1 cellular context compared by ENCODE assay signal in genomic region chr22:21652547-21653545, GRCh38.
TF ChIP-seq lines count a peak whose summit lies in the region.

No MANE protein-coding gene starts in this region.

TF ChIP-seq in HepG2, 621 proteins besides CTCF, POLR2A, EP300 and RAD21 (continued from another document):
- TF ChIP-seq ZXDC (CRISPR knock-in tag; IDR thresholded peaks at IDR 0.05), result no peak
- TF ChIP-seq RNF2 (conservative IDR thresholded peaks at IDR 0.05; ENCODE audit: low read depth), result no peak
- no peak for TF ChIP-seq ATF2 (CRISPR knock-in tag; IDR thresholded peaks at IDR 0.05)
- TF ChIP-seq SUZ12 (IDR thresholded peaks at IDR 0.05; ENCODE audit: low read depth, low read length), result no peak
- no peak for TF ChIP-seq HNRNPH1 (optimal IDR thresholded peaks at IDR 0.05; ENCODE audit: low read depth, low read length)
- no peak for TF ChIP-seq KLF12 (CRISPR knock-in tag; IDR thresholded peaks at IDR 0.05; ENCODE audit: borderline replicate concordance)
- TF ChIP-seq ATRX (CRISPR knock-in tag; IDR thresholded peaks at IDR 0.05; ENCODE audit: borderline replicate concordance), result no peak
- no peak for TF ChIP-seq ZNF773 (CRISPR knock-in tag; IDR thresholded peaks at IDR 0.05; ENCODE audit: borderline replicate concordance)
- no peak for TF ChIP-seq ZMYM4 (CRISPR knock-in tag; IDR thresholded peaks at IDR 0.05)
- no peak for TF ChIP-seq AKNA (CRISPR knock-in tag; IDR thresholded peaks at IDR 0.05; ENCODE audit: borderline replicate concordance)
- no peak for TF ChIP-seq MTF1 (CRISPR knock-in tag; IDR thresholded peaks at IDR 0.05)
- no peak for TF ChIP-seq NFKB2 (CRISPR knock-in tag; IDR thresholded peaks at IDR 0.05; ENCODE audit: borderline replicate concordance)
- TF ChIP-seq ARID3A (IDR thresholded peaks at IDR 0.05; ENCODE audit: low read depth, low read length), result no peak
- no peak for TF ChIP-seq IKZF4 (CRISPR knock-in tag; IDR thresholded peaks at IDR 0.05; ENCODE audit: borderline replicate concordance, low read depth, not compliant biosample characterization)
- TF ChIP-seq TAF1 (CRISPR knock-in tag; IDR thresholded peaks at IDR 0.05), result 0 out of 2 replicates have a peak, but pooled peaks have one; percentile 15
- no peak for TF ChIP-seq PRMT3 (CRISPR knock-in tag; IDR thresholded peaks at IDR 0.05; ENCODE audit: borderline replicate concordance, low read depth)
- no peak for TF ChIP-seq ZNF275 (CRISPR knock-in tag; IDR thresholded peaks at IDR 0.05; ENCODE audit: borderline replicate concordance)
- no peak for TF ChIP-seq HOMEZ (CRISPR knock-in tag; IDR thresholded peaks at IDR 0.05; ENCODE audit: low read depth)
- TF ChIP-seq CBX2 (IDR thresholded peaks at IDR 0.05; ENCODE audit: low read depth, low read length), result no peak
- no peak for TF ChIP-seq CBX2 (CRISPR knock-in tag; IDR thresholded peaks at IDR 0.05; ENCODE audit: low read depth)
- no peak for TF ChIP-seq U2AF2 (IDR thresholded peaks at IDR 0.05; ENCODE audit: low read depth, low read length)
- TF ChIP-seq KDM5B (CRISPR knock-in tag; IDR thresholded peaks at IDR 0.05; ENCODE audit: borderline replicate concordance), result no peak
- no peak for TF ChIP-seq TOPORS (CRISPR knock-in tag; IDR thresholded peaks at IDR 0.05)
- no peak for TF ChIP-seq YY1 (IDR thresholded peaks at IDR 0.05; ENCODE audit: insufficient read depth, insufficient replicate concordance, low read depth, low read length)
- no peak for TF ChIP-seq ZNF816 (CRISPR knock-in tag; IDR thresholded peaks at IDR 0.05; ENCODE audit: borderline replicate concordance)
- no peak for TF ChIP-seq ZNF768 (CRISPR knock-in tag; IDR thresholded peaks at IDR 0.05)
- no peak for TF ChIP-seq HMG20B (CRISPR knock-in tag; conservative IDR thresholded peaks at IDR 0.05)
- TF ChIP-seq SRSF9 (IDR thresholded peaks at IDR 0.05; ENCODE audit: borderline replicate concordance, insufficient read depth, low read depth, low read length, poor library complexity, severe bottlenecking), result no peak
- no peak for TF ChIP-seq CENPBD1 (CRISPR knock-in tag; IDR thresholded peaks at IDR 0.05; ENCODE audit: borderline replicate concordance, low read depth)
- TF ChIP-seq PTBP1 (IDR thresholded peaks at IDR 0.05; ENCODE audit: low read depth, low read length, poor library complexity, severe bottlenecking), result no peak
- 0 out of 2 replicates have a peak, but pooled peaks have one; percentile 22 for TF ChIP-seq NR2C2 (CRISPR knock-in tag; IDR thresholded peaks at IDR 0.05; ENCODE audit: borderline replicate concordance)
- no peak for TF ChIP-seq MTF2 (CRISPR knock-in tag; IDR thresholded peaks at IDR 0.05; ENCODE audit: borderline replicate concordance)
- no peak for TF ChIP-seq NFAT5 (CRISPR knock-in tag; IDR thresholded peaks at IDR 0.05)
- no peak for TF ChIP-seq ZNF740 (CRISPR knock-in tag; IDR thresholded peaks at IDR 0.05)
- TF ChIP-seq HNF4G (IDR thresholded peaks at IDR 0.05; ENCODE audit: borderline replicate concordance, low read depth, low read length), result no peak
- TF ChIP-seq HNF4G (CRISPR knock-in tag; IDR thresholded peaks at IDR 0.05; ENCODE audit: borderline replicate concordance, low read depth), result no peak
- no peak for TF ChIP-seq TEF (CRISPR knock-in tag; IDR thresholded peaks at IDR 0.05)
